9 cellular contexts compared by ENCODE assay signal in the genomic region with DNA sequence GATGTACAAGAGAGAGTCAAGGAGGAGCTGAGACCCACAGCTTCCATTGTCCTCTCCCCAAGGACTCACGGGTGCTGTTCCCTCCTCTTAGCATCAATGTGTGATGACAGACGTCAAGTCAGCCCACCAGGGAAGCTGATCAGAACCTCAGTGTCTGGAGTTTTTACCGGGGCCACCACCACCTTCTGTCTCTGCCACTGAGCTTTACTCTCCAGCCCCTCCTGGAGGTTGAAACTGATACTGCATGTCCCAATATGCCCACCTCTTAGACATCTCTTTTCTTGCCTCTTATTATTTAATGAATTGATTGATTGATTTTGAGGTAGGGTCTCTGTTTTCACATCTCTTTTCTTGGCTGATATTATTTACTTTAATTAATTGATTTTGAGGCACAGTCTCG. TPM values are rescaled to one million over a fixed set of nuclear protein-coding genes. Genes with fewer than 3 reads are reported as not detected.
A peak's percentile ranks its signal among the peaks of the same experiment; 100 is the strongest.
DNase-seq lines count a peak whose midpoint lies in the region; ATAC-seq and TF ChIP-seq lines count a peak whose summit lies in the region.
"Had no signal": no experiment of that assay in that cellular context is flagged by ENCODE, and none has a peak within 500 bp of the region (broad histone marks: within the 10 kb centered on the region; RNA-seq: fewer than 3 reads in every experiment).

No MANE protein-coding gene starts in this region.

- peak overlapping the region in 1 of 2 donors; percentile 50 for H3K27ac Mint-ChIP-seq in natural killer cell

- H3K9me3 Mint-ChIP-seq in natural killer cell: no peaks in the 10 kb centered on the region

- TF ChIP-seq CTCF in natural killer cell (IDR thresholded peaks at IDR 0.05): peak; percentile 92
- TF ChIP-seq CTCF in transverse colon (IDR thresholded peaks at IDR 0.05): peak; percentile 69 to 91 (median 78)

- DNase-seq in COLO668 (lab: John Stamatoyannopoulos, UW; ENCODE audit: unreplicated experiment): peak; percentile 40
- peak; percentile 56 for DNase-seq in H4 (ENCODE audit: low spot score)
- DNase-seq in NCI-H524 treated with DMSO at 0.1 percent for 48 hours (lab: John Stamatoyannopoulos, UW): peak; percentile 3
- DNase-seq in activated CD4-positive, alpha-beta T cell treated with anti-CD3 and anti-CD28 coated beads, Interleukin-2, amount 50 U/mL, for 1 hour: peak; percentile 69
- DNase-seq in effector CD8-positive, alpha-beta T cell (lab: John Stamatoyannopoulos, UW): peak; percentile 63
- DNase-seq in natural killer cell: peak; percentile 70
- peak; percentile 65 for DNase-seq in transverse colon
- DNase-seq in midbrain (lab: John Stamatoyannopoulos, UW): no peak

- in situ Hi-C loops in transverse colon (cut with MboI; ENCODE audit: low pct_ligation_motif_present in 1 of 4, low pct_unique_long_range_greater_than_20kb in 1 of 4, low sequenced_read_pairs in 3 of 4): loop anchor here in 3 of 4 donors (10.0 to 25.0 kb wide), 3 partner anchors 116 to 194 kb away; a partner anchor contains a TSS

- TF ChIP-seq EP300 in transverse colon (IDR thresholded peaks at IDR 0.05; ENCODE audit: low read depth): no peak

- no peak overlapping the region for H3K4me3 Mint-ChIP-seq in natural killer cell

- H3K36me3 Mint-ChIP-seq in natural killer cell: no peaks in the 10 kb centered on the region
- H3K36me3 Mint-ChIP-seq: IgD-negative memory B cell had no signal

- peak; percentile 95 to 99 (median 99) for ATAC-seq in natural killer cell

- no peaks in the 10 kb centered on the region for H3K27me3 ChIP-seq in transverse colon

- H3K36me3 ChIP-seq in transverse colon: no peaks in the 10 kb centered on the region

- peaks cover 0 to 3% (median 0%) of the 10 kb centered on the region in 4 donors for H3K4me1 ChIP-seq in transverse colon

- H3K4me3 ChIP-seq in transverse colon: no peak overlapping the region

- intact Hi-C loops in natural killer cell (cut with micrococcal nuclease): loop anchor here (1.0 to 2.0 kb wide), 3 partner anchors 44 to 332 kb away; a partner anchor contains a TSS
- intact Hi-C loops in transverse colon (cut with DNase I; ENCODE audit: low total_unique reads): no loop called here

- WGBS in transverse colon (ENCODE audit: low coverage in 1 of 2), 2 donors: 28 to 29% methylated on average over 4 of the region's 4 CpGs

- H3K4me1 Mint-ChIP-seq in natural killer cell: peaks cover 8 to 11% of the 10 kb centered on the region in 2 donors

- no peak for TF ChIP-seq POLR2A in transverse colon (IDR thresholded peaks at IDR 0.05)

- H3K27me3 Mint-ChIP-seq in natural killer cell (ENCODE audit: low read depth in 2 of 2): no peaks in the 10 kb centered on the region
- H3K27me3 Mint-ChIP-seq: IgD-negative memory B cell had no signal

- H3K9me3 ChIP-seq in transverse colon: no peaks in the 10 kb centered on the region

- no peak overlapping the region for H3K27ac ChIP-seq in transverse colon

RNA-seq across cellular contexts. Expression of a gene that starts 10.3 kb away (rescaled TPM):
- 12.7 and 13.5 TPM in 2 replicates for total RNA-seq in H4 (2014; rRNA removed; shearing (Covaris generic))
- total RNA-seq in natural killer cell (100 to 1,000 TPM; 120 to 141 (median 121) TPM), transverse colon (100 to 1,000 TPM in 2 of 4 donors, 10 to 100 TPM in 2; 53.7 to 134 (median 97.7) TPM)

RNA-seq across cellular contexts. Expression of a gene that starts 33.7 kb away (rescaled TPM):
- total RNA-seq in H4 (2014; rRNA removed; shearing (Covaris generic)): not detected in 2 replicates
- total RNA-seq in natural killer cell: 1 to 10 TPM in 2 of 3 donors, under 1 TPM in 1; 0.79 to 1.8 (median 1.5) TPM
- not detected for total RNA-seq in transverse colon

RNA-seq across cellular contexts. Expression of a gene that starts 44.1 kb away (rescaled TPM):
- 0.25 TPM in 1 of 2 replicates, not detected in the other for total RNA-seq in H4 (2014; rRNA removed; shearing (Covaris generic))
- total RNA-seq in natural killer cell (100 to 1,000 TPM in 2 of 3 donors, 10 to 100 TPM in 1; 73.7 to 114 (median 107) TPM), transverse colon (1 to 10 TPM in 2 of 4 donors, under 1 TPM in 1, not detected in 1; 0.55 to 6.0 (median 3.0) TPM)

Comparison
In these comparisons a context has a peak if more than half of its experiments do, and no peak if none do; other contexts are left out.
1. RNA of a gene that starts 44.1 kb away (total RNA-seq): 73.7 to 114 TPM in natural killer cell; 0.55 to 6.0 TPM in transverse colon and 0.25 TPM in H4; every median in the first group is over 10 times any median in the second.